Comparison of ENCODE assay signal across 1 cellular context in the genomic region with DNA sequence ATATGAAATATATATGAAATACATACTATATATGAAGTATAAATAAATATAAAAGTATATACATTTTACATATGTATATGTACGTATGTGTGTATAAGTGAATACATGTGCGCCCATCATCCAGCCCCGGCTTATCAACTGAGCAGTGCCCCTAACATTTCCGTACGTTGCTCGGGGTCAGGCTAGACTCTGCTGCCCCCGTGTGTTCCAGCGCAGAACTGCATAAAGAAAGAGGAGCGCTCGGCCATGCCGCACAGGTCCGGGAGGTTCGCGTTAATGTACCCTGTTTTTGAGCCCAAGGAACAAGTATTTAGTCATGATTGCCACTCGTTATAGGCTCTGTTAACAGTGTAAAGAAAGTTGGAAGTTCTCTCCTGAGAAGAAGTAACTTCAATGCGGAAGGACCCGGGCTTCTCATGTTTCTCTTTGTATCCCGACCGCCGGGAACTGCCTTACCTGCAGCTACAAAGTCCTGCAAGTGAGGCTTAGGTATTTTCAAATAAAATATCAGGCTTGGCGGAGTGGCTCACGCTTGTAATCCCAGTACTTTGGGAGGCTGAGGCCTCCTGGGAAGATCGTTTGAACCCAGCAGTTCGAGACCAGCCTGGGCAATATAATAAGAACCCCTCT.
TF ChIP-seq lines count a peak whose summit lies in the region.

No MANE protein-coding gene starts in this region.

TF ChIP-seq in GM23338, 12 proteins besides CTCF, POLR2A, EP300 and RAD21 (continued from another document):
- TF ChIP-seq, protein P1, sequence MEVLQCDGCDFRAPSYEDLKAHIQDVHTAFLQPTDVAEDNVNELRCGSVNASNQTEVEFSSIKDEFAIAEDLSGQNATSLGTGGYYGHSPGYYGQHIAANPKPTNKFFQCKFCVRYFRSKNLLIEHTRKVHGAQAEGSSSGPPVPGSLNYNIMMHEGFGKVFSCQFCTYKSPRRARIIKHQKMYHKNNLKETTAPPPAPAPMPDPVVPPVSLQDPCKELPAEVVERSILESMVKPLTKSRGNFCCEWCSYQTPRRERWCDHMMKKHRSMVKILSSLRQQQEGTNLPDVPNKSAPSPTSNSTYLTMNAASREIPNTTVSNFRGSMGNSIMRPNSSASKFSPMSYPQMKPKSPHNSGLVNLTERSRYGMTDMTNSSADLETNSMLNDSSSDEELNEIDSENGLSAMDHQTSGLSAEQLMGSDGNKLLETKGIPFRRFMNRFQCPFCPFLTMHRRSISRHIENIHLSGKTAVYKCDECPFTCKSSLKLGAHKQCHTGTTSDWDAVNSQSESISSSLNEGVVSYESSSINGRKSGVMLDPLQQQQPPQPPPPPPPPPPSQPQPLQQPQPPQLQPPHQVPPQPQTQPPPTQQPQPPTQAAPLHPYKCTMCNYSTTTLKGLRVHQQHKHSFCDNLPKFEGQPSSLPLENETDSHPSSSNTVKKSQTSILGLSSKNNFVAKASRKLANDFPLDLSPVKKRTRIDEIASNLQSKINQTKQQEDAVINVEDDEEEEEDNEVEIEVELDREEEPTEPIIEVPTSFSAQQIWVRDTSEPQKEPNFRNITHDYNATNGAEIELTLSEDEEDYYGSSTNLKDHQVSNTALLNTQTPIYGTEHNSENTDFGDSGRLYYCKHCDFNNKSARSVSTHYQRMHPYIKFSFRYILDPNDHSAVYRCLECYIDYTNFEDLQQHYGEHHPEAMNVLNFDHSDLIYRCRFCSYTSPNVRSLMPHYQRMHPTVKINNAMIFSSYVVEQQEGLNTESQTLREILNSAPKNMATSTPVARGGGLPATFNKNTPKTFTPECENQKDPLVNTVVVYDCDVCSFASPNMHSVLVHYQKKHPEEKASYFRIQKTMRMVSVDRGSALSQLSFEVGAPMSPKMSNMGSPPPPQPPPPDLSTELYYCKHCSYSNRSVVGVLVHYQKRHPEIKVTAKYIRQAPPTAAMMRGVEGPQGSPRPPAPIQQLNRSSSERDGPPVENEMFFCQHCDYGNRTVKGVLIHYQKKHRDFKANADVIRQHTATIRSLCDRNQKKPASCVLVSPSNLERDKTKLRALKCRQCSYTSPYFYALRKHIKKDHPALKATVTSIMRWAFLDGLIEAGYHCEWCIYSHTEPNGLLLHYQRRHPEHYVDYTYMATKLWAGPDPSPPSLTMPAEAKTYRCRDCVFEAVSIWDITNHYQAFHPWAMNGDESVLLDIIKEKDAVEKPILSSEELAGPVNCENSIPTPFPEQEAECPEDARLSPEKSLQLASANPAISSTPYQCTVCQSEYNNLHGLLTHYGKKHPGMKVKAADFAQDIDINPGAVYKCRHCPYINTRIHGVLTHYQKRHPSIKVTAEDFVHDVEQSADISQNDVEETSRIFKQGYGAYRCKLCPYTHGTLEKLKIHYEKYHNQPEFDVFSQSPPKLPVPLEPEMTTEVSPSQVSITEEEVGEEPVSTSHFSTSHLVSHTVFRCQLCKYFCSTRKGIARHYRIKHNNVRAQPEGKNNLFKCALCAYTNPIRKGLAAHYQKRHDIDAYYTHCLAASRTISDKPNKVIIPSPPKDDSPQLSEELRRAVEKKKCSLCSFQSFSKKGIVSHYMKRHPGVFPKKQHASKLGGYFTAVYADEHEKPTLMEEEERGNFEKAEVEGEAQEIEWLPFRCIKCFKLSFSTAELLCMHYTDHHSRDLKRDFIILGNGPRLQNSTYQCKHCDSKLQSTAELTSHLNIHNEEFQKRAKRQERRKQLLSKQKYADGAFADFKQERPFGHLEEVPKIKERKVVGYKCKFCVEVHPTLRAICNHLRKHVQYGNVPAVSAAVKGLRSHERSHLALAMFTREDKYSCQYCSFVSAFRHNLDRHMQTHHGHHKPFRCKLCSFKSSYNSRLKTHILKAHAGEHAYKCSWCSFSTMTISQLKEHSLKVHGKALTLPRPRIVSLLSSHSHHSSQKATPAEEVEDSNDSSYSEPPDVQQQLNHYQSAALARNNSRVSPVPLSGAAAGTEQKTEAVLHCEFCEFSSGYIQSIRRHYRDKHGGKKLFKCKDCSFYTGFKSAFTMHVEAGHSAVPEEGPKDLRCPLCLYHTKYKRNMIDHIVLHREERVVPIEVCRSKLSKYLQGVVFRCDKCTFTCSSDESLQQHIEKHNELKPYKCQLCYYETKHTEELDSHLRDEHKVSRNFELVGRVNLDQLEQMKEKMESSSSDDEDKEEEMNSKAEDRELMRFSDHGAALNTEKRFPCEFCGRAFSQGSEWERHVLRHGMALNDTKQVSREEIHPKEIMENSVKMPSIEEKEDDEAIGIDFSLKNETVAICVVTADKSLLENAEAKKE (CRISPR knock-in tag; IDR thresholded peaks at IDR 0.05), result no peak
- TF ChIP-seq, protein P2, sequence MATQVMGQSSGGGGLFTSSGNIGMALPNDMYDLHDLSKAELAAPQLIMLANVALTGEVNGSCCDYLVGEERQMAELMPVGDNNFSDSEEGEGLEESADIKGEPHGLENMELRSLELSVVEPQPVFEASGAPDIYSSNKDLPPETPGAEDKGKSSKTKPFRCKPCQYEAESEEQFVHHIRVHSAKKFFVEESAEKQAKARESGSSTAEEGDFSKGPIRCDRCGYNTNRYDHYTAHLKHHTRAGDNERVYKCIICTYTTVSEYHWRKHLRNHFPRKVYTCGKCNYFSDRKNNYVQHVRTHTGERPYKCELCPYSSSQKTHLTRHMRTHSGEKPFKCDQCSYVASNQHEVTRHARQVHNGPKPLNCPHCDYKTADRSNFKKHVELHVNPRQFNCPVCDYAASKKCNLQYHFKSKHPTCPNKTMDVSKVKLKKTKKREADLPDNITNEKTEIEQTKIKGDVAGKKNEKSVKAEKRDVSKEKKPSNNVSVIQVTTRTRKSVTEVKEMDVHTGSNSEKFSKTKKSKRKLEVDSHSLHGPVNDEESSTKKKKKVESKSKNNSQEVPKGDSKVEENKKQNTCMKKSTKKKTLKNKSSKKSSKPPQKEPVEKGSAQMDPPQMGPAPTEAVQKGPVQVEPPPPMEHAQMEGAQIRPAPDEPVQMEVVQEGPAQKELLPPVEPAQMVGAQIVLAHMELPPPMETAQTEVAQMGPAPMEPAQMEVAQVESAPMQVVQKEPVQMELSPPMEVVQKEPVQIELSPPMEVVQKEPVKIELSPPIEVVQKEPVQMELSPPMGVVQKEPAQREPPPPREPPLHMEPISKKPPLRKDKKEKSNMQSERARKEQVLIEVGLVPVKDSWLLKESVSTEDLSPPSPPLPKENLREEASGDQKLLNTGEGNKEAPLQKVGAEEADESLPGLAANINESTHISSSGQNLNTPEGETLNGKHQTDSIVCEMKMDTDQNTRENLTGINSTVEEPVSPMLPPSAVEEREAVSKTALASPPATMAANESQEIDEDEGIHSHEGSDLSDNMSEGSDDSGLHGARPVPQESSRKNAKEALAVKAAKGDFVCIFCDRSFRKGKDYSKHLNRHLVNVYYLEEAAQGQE (IDR thresholded peaks at IDR 0.05; ENCODE audit: unreplicated experiment), result no peak
- TF ChIP-seq STAT1 (IDR thresholded peaks at IDR 0.05; ENCODE audit: unreplicated experiment) (no peak), EZH2phosphoT487 (IDR thresholded peaks at IDR 0.05; ENCODE audit: unreplicated experiment) (no peak)
